8 cellular contexts compared by ENCODE assay signal in the genomic region with DNA sequence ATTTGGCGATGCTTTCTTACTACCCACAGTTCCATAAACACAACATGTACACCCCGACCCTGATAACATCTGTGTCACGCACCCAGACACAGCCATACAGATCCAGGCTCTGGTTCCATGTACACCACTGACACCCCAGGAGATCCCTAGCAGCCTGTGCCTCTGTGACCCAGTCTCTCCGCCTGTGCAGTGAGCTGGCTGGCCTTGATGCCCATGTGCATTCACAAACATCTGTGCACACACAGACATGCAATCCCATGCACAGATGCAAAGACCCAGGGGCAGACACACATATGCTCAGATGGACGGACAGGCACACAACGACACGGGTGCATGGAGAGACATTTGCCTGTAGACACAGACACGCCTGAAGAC. TPM values are rescaled to one million over a fixed set of nuclear protein-coding genes. Genes with fewer than 3 reads are reported as not detected.
DNase-seq lines count a peak whose midpoint lies in the region; ATAC-seq and TF ChIP-seq lines count a peak whose summit lies in the region.
"Had no signal": no experiment of that assay in that cellular context is flagged by ENCODE, and none has a peak within 500 bp of the region (broad histone marks: within the 10 kb centered on the region; RNA-seq: fewer than 3 reads in every experiment).

No MANE protein-coding gene starts in this region.

- H3K4me3 ChIP-seq in dorsolateral prefrontal cortex (no peak overlapping the region), thyroid gland (replicated peaks in 1 of 3) (no peak overlapping the region)

- H3K4me3 Mint-ChIP-seq in IgD-negative memory B cell: peak overlapping the region in 2 of 4 donors; percentile 22 to 31

- intact Hi-C loops in dorsolateral prefrontal cortex (cut with DNase I) (no loop called here), posterior cingulate gyrus (cut with DNase I) (no loop called here), thyroid gland (cut with DNase I) (no loop called here)

- H3K9me3 ChIP-seq in thyroid gland: no peaks in the 10 kb centered on the region

- H3K27ac ChIP-seq in dorsolateral prefrontal cortex (no peak overlapping the region), thyroid gland (no peak overlapping the region)

- POLR2A ChIA-PET in GM10248 (lab: Yijun Ruan, JAX): no interaction called here

- H3K36me3 ChIP-seq in thyroid gland: no peaks in the 10 kb centered on the region

- H3K4me1 Mint-ChIP-seq in IgD-negative memory B cell: peaks cover 30 to 56% (median 49%) of the 10 kb centered on the region in 3 donors

- CTCF ChIA-PET in GM10248 (lab: Yijun Ruan, JAX): interaction anchor here (1.7 to 3.0 kb wide), 3 partner anchors 9 to 55 kb away, joined by 4 to 10 read pairs (median 10); no protein-coding TSS in a partner anchor

- 61 to 63% methylated on average over 7 to 8 of the region's 8 CpGs for WGBS in thyroid gland, 2 donors

- H3K27me3 ChIP-seq in dorsolateral prefrontal cortex: peaks cover 0 to 11% (median 0%) of the 10 kb centered on the region in 45 donors
- no peaks in the 10 kb centered on the region for H3K27me3 ChIP-seq in thyroid gland

- TF ChIP-seq POLR2A in thyroid gland (IDR thresholded peaks at IDR 0.05): no peak

- peaks cover 3% of the 10 kb centered on the region for H3K27me3 Mint-ChIP-seq in IgD-negative memory B cell

- DNase-seq in GM10248 (ENCODE audit: extremely low spot score): peak; percentile 8
- peak in 7 of 10 donors; percentile 13 to 39 (median 28) for DNase-seq in dorsolateral prefrontal cortex
- DNase-seq in posterior cingulate gyrus: peak in 6 of 10 donors; percentile 2 to 57 (median 24)
- DNase-seq in thyroid gland: no peak
- DNase-seq in NCI-H82 (lab: John Stamatoyannopoulos, UW): no peak
- DNase-seq: DMS79 treated with DMSO at 0.1 percent for 48 hours had no signal

- no peaks in the 10 kb centered on the region for H3K36me3 Mint-ChIP-seq in IgD-negative memory B cell

- peaks cover 29 to 49% of the 10 kb centered on the region in 2 donors for H3K4me1 ChIP-seq in thyroid gland

- peak overlapping the region; percentile 33 to 89 (median 68) for H3K27ac Mint-ChIP-seq in IgD-negative memory B cell

- H3K9me3 Mint-ChIP-seq in IgD-negative memory B cell: no peaks in the 10 kb centered on the region

- ATAC-seq in HG03469 (IDR thresholded peaks at IDR 0.05; ENCODE audit: unreplicated experiment): no peak

- TF ChIP-seq CTCF in GM10248 (IDR thresholded peaks at IDR 0.05; ENCODE audit: control extremely low read depth, extremely low read depth, low read depth, missing control alignments): no peak
- no peak for TF ChIP-seq CTCF in dorsolateral prefrontal cortex (IDR thresholded peaks at IDR 0.05 in 54 of 56, conservative IDR thresholded peaks at IDR 0.05 in 2 of 56; ENCODE audit: low read depth in 1 of 56, partially characterized antibody in 56 of 56)
- TF ChIP-seq CTCF in thyroid gland (IDR thresholded peaks at IDR 0.05): no peak

RNA-seq across cellular contexts. Expression of a gene that starts 4.1 kb away (rescaled TPM):
- polyA plus RNA-seq in IgD-negative memory B cell: 15.1 TPM
- total RNA-seq in dorsolateral prefrontal cortex (1 to 10 TPM in 105 of 120 experiments, under 1 TPM in 15; 0.24 to 5.5 (median 1.8) TPM), thyroid gland (10 to 100 TPM; 13.1 to 34.9 (median 18.9) TPM)

RNA-seq across cellular contexts. Expression of a gene that starts 10.2 kb away (rescaled TPM):
- polyA plus RNA-seq in IgD-negative memory B cell: 33.5 TPM
- total RNA-seq in dorsolateral prefrontal cortex (1 to 10 TPM in 28 of 120 experiments, under 1 TPM in 86, not detected in 6; 0.17 to 2.1 (median 0.69) TPM), thyroid gland (under 1 TPM; 0.22 to 0.63 (median 0.33) TPM)

RNA-seq across cellular contexts. Expression of a gene that starts 45.9 kb away (rescaled TPM):
- 0.46 TPM for polyA plus RNA-seq in IgD-negative memory B cell
- 10 to 100 TPM in 115 of 120 experiments, 1 to 10 TPM in 5; 7.1 to 30.2 (median 17.6) TPM for total RNA-seq in dorsolateral prefrontal cortex
- 10 to 100 TPM in 2 of 4 donors, 1 to 10 TPM in 2; 9.1 to 27.3 (median 13.3) TPM for total RNA-seq in thyroid gland

Comparison
In these comparisons a context has a peak if more than half of its experiments do, and no peak if none do; other contexts are left out.
1. DNase-seq: peak in GM10248 (single experiment), dorsolateral prefrontal cortex (7 of 10) and posterior cingulate gyrus (6 of 10); none in thyroid gland (0 of 2) and NCI-H82 (single experiment).